ENCODE assay signal across 37 cellular contexts in the genomic region with DNA sequence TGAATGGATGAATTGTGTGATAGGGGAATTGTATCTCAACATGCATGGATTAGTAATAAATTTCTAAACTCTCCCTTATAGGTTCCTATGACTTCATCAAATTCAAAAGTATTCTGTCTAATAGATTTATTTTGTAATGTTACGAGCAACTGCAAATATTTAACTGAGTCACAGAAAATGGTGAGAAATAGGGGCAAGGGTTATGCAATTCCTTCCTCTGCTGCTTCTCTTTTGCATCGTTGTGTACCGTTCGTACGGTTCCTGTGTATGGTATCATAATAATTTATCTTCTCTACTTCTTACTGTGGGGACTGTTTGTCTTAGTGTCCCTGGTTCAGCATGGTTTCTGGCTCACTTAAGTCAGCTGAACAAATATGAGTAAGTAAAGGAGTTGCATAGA. TPM values are rescaled to one million over a fixed set of nuclear protein-coding genes. Genes with fewer than 3 reads are reported as not detected.
"Had no signal": no experiment of that assay in that cellular context is flagged by ENCODE, and none has a peak within 500 bp of the region (broad histone marks: within the 10 kb centered on the region; RNA-seq: fewer than 3 reads in every experiment).

No MANE protein-coding gene starts in this region.

- DNase-seq: Karpas-422, Kasumi-1, MG63, MM.1S, MV-4-11, NCI-H1048, NCI-H1092, NCI-H1092 treated with DMSO at 0.1 percent for 48 hours, NCI-H1105, NCI-H1417, NCI-H1417 treated with DMSO at 0.1 percent for 48 hours, NCI-H1436, NCI-H1436 treated with DMSO at 0.1 percent for 48 hours, NCI-H146, NCI-H1694, NCI-H1694 treated with DMSO at 0.1 percent for 48 hours, NCI-H187, NCI-H187 treated with DMSO at 0.1 percent for 48 hours, NCI-H1930, NCI-H2029, NCI-H2029 treated with DMSO at 0.1 percent for 48 hours, NCI-H2081, NCI-H2081 treated with DMSO at 0.1 percent for 48 hours, NCI-H2107, NCI-H2171, NCI-H2171 treated with DMSO at 0.1 percent for 48 hours, NCI-H2227 treated with DMSO at 0.1 percent for 48 hours, NCI-H226, NCI-H345, NCI-H446, NCI-H446 treated with DMSO at 0.1 percent for 48 hours, NCI-H510A, NCI-H510A treated with DMSO at 0.1 percent for 48 hours had no signal

- H3K27ac ChIP-seq: KMS-11 had no signal

- H3K9ac ChIP-seq: KMS-11 had no signal

- H3K4me3 ChIP-seq: MG63 had no signal

- H3K9me3 ChIP-seq: MG63 had no signal

- H3K4me2 ChIP-seq: KMS-11 had no signal

- H3K36me3 ChIP-seq: MG63 had no signal

RNA-seq across cellular contexts. Expression of gene SMOC2, which starts 44.8 kb away (rescaled TPM):
- total RNA-seq: LHCN-M2, MCF 10A, NCI-H460 had no signal
